8 cellular contexts compared by ENCODE assay signal in genomic region chr6:12290490-12290820, GRCh38. TPM values are rescaled to one million over a fixed set of nuclear protein-coding genes. Genes with fewer than 3 reads are reported as not detected.
A peak's percentile ranks its signal among the peaks of the same experiment; 100 is the strongest.
DNase-seq lines count a peak whose midpoint lies in the region; ATAC-seq, FAIRE-seq and TF ChIP-seq lines count a peak whose summit lies in the region.

No MANE protein-coding gene starts in this region.

- H2BK20ac ChIP-seq in H9 (ENCODE audit: low read depth, low read length, poor library complexity, severe bottlenecking): no peak overlapping the region

- H3K9ac ChIP-seq in H9 (ENCODE audit: extremely low read depth, insufficient read length, low read length) (no peak overlapping the region), astrocyte (ENCODE audit: low read length) (peak overlapping the region; percentile 93)

- DNase-seq in AG04450 (ENCODE audit: low read depth, low spot score) (no peak), H9 (no peak), astrocyte (ENCODE audit: low read depth) (no peak), mesothelial cell of epicardium (ENCODE audit: low spot score in 2 of 2, unreplicated experiment in 2 of 2) (no peak), SIG-M5 treated with dmso at 0.1 percent for 504 hours (lab: John Stamatoyannopoulos, UW; ENCODE audit: unreplicated experiment) (no peak), AG20443 (ENCODE audit: low spot score) (no peak)
- no peak for DNase-seq in stimulated activated CD4-positive, alpha-beta T cell treated with anti-CD3 and anti-CD28 coated beads, Interleukin-12 subunit alpha, Interleukin-12 subunit beta, amount 100 ng/mL, for 4 hours

- H3K27ac Mint-ChIP-seq in H9 (no peak overlapping the region), astrocyte (ENCODE audit: unreplicated experiment) (no peak overlapping the region), mesothelial cell of epicardium (peak overlapping the region; percentile 91)

- H3K79me2 ChIP-seq in H9 (ENCODE audit: insufficient read depth, low read length) (no peaks in the 10 kb centered on the region), astrocyte (ENCODE audit: insufficient read depth, low read length) (peaks cover 20% of the 10 kb centered on the region)

- no peak overlapping the region for H2BK15ac ChIP-seq in H9 (ENCODE audit: low read depth, low read length)

- H4K5ac ChIP-seq in H9 (ENCODE audit: insufficient read length, low read depth, low read length): no peak overlapping the region

- H3K14ac ChIP-seq in H9 (ENCODE audit: insufficient read depth, low read length): no peak overlapping the region

- H2AK5ac ChIP-seq in H9 (ENCODE audit: insufficient read length, low read length): no peak overlapping the region

- POLR2A ChIA-PET in AG04450 (lab: Yijun Ruan, JAX): interaction anchor here (0.5 to 1.0 kb wide), 2 partner anchors 278 to 621 kb away, joined by 3 to 8 read pairs; partner anchors contain the start of gene HIVEP1

- TF ChIP-seq CTCF in AG04450 (IDR thresholded peaks at IDR 0.05; ENCODE audit: low read depth, low read length): no peak; the same call in 1 of the 2 replicates
- TF ChIP-seq CTCF in H9 (conservative IDR thresholded peaks at IDR 0.05): no peak
- no peak for TF ChIP-seq CTCF in astrocyte (IDR thresholded peaks at IDR 0.05; ENCODE audit: insufficient read depth, low read depth, low read length)
- no peak for TF ChIP-seq CTCF in mesothelial cell of epicardium (IDR thresholded peaks at IDR 0.05; ENCODE audit: unreplicated experiment)

- H3K27me3 Mint-ChIP-seq in H9 (ENCODE audit: low read depth): peaks cover 21% of the 10 kb centered on the region
- no peaks in the 10 kb centered on the region for H3K27me3 Mint-ChIP-seq in astrocyte (ENCODE audit: low read depth, unreplicated experiment)
- H3K27me3 Mint-ChIP-seq in mesothelial cell of epicardium (ENCODE audit: low read depth): peaks cover 14% of the 10 kb centered on the region

- no CpG with 5 or more reads among the region's 10 CpGs for WGBS in H9 (ENCODE audit: extremely low coverage, insufficient read length, low lambda C conversion rate)

- H3K79me1 ChIP-seq in H9 (ENCODE audit: insufficient read depth, low read depth, low read length, poor library complexity, severe bottlenecking): no peaks in the 10 kb centered on the region

- H4K8ac ChIP-seq in H9 (replicated peaks; ENCODE audit: insufficient read length, low read depth, low read length): no peak overlapping the region

- no peak for FAIRE-seq in astrocyte (lab: Jason Lieb, UNC)

- no peak overlapping the region for H2BK5ac ChIP-seq in H9 (ENCODE audit: insufficient read length, low read length)

- peaks cover 9% of the 10 kb centered on the region for H3K23me2 ChIP-seq in H9 (ENCODE audit: insufficient read length, low read depth, low read length, poor library complexity, severe bottlenecking)

- no peak overlapping the region for H3T11ph ChIP-seq in H9 (ENCODE audit: low read length)

- H3K9me3 Mint-ChIP-seq in H9 (no peaks in the 10 kb centered on the region; a peak in 1 of 5 replicates), astrocyte (ENCODE audit: unreplicated experiment) (peaks cover 2% of the 10 kb centered on the region), mesothelial cell of epicardium (no peaks in the 10 kb centered on the region)

- H2AFZ ChIP-seq in H9 (ENCODE audit: low read length) (peak overlapping the region; percentile 75), astrocyte (ENCODE audit: low read depth, low read length) (no peak overlapping the region)

- H4K20me1 ChIP-seq in H9 (ENCODE audit: control insufficient read depth, insufficient read depth, insufficient read length) (no peaks in the 10 kb centered on the region), astrocyte (ENCODE audit: insufficient read depth, low read length) (peaks cover 17% of the 10 kb centered on the region)

- H3K23ac ChIP-seq in H9 (ENCODE audit: insufficient read length, low read depth, low read length): no peak overlapping the region

- H3K27ac ChIP-seq in AG04450 (ENCODE audit: low read depth, low read length) (no peak overlapping the region), H9 (ENCODE audit: insufficient read length, low read depth, low read length) (no peak overlapping the region), astrocyte (ENCODE audit: low read depth, low read length) (peak overlapping the region; percentile 63)

- H3K27me3 ChIP-seq in AG04450 (ENCODE audit: control insufficient read depth, insufficient read depth, low read length) (no peaks in the 10 kb centered on the region), H9 (ENCODE audit: insufficient read depth, low read length) (no peaks in the 10 kb centered on the region; the same call in 1 of the 2 replicates), astrocyte (ENCODE audit: insufficient read depth, low read length) (no peaks in the 10 kb centered on the region)

- H3K4me1 ChIP-seq in H9 (ENCODE audit: insufficient read depth, low read length) (no peaks in the 10 kb centered on the region; the same call in 1 of the 2 replicates), astrocyte (ENCODE audit: insufficient read depth, low read length) (peaks cover 24% of the 10 kb centered on the region)

- H4K91ac ChIP-seq in H9 (ENCODE audit: insufficient read length, low read depth, low read length): no peak overlapping the region

- peaks cover 16% of the 10 kb centered on the region for H3K36me3 ChIP-seq in astrocyte (ENCODE audit: insufficient read depth, low read length)

- CTCF ChIA-PET in AG04450 (lab: Charles Lee): interaction anchor here (0.6 to 6.7 kb wide), 35 partner anchors 8 to 712 kb away, joined by 3 to 220 read pairs (median 5); no protein-coding TSS in a partner anchor

- H2BK12ac ChIP-seq in H9 (ENCODE audit: insufficient read length, low read depth, low read length): no peak overlapping the region

- H3K4me3 Mint-ChIP-seq in H9 (peak overlapping the region; percentile 75 to 84), astrocyte (ENCODE audit: unreplicated experiment) (peak overlapping the region; percentile 92), mesothelial cell of epicardium (peak overlapping the region; percentile 79)

- peak overlapping the region; percentile 71 for H3K4me3 ChIP-seq in AG04450 (ENCODE audit: low read depth, low read length)
- H3K4me3 ChIP-seq in astrocyte (ENCODE audit: insufficient read depth, low read depth, low read length): peak overlapping the region; percentile 83

- H3K9me3 ChIP-seq in AG04450 (ENCODE audit: control insufficient read depth, insufficient read depth, low read length): no peaks in the 10 kb centered on the region
- H3K9me3 ChIP-seq in H9 (ENCODE audit: control insufficient read depth, low read depth, low read length): no peaks in the 10 kb centered on the region
- H3K9me3 ChIP-seq in astrocyte (ENCODE audit: insufficient read depth, low read depth, low read length): no peaks in the 10 kb centered on the region

- H3K18ac ChIP-seq in H9 (ENCODE audit: insufficient read length, low read depth, low read length): no peak overlapping the region

- H3K4me2 ChIP-seq in H9 (ENCODE audit: insufficient read depth, insufficient read length, low read length) (peak overlapping the region; percentile 98), astrocyte (ENCODE audit: low read length) (peak overlapping the region; percentile 97)

- H3K36me3 Mint-ChIP-seq in H9 (ENCODE audit: insufficient read depth in 1 of 3, low read depth in 3 of 3): peaks cover 0 to 19% (median 1%) of the 10 kb centered on the region in 3 experiments; a peak in 3 of 7 replicates
- peaks cover 5% of the 10 kb centered on the region for H3K36me3 Mint-ChIP-seq in astrocyte (ENCODE audit: low read depth, unreplicated experiment)
- no peaks in the 10 kb centered on the region for H3K36me3 Mint-ChIP-seq in mesothelial cell of epicardium

- H3K56ac ChIP-seq in H9 (ENCODE audit: insufficient read length, low read depth, low read length): no peak overlapping the region

- ATAC-seq in HG02884 (IDR thresholded peaks at IDR 0.05; ENCODE audit: unreplicated experiment): no peak

- H3K4me1 Mint-ChIP-seq in H9: peaks cover 50 to 52% of the 10 kb centered on the region in 2 experiments
- peaks cover 14% of the 10 kb centered on the region for H3K4me1 Mint-ChIP-seq in astrocyte (ENCODE audit: low read depth, unreplicated experiment)
- peaks cover 52% of the 10 kb centered on the region for H3K4me1 Mint-ChIP-seq in mesothelial cell of epicardium

- H3K4ac ChIP-seq in H9 (ENCODE audit: low read depth, low read length): no peak overlapping the region

- no peak overlapping the region for H2BK120ac ChIP-seq in H9 (ENCODE audit: low read depth, low read length, poor library complexity, severe bottlenecking)

RNA-seq across cellular contexts. Expression of gene EDN1, which starts 0.3 kb away (rescaled TPM):
- polyA plus RNA-seq in AG04450 (2011; rRNA removed): 1.7 and 2.1 TPM in 2 replicates
- 2.1 and 2.2 TPM in 2 replicates for polyA minus RNA-seq in AG04450 (2011; rRNA and poly(A)+ RNA removed)
- total RNA-seq in H9 (2021) (2.1 and 2.6 TPM in 2 replicates), astrocyte (54.8 and 64.4 TPM in 2 replicates), mesothelial cell of epicardium (7.4 to 8.9 TPM (median 8.5 TPM) in 3 replicates)
